In genomic region chr3:38139191-38139590, GRCh38 we compare ENCODE assay signal across 8 cellular contexts. TPM values are rescaled to one million over a fixed set of nuclear protein-coding genes. Genes with fewer than 3 reads are reported as not detected.
A peak's percentile ranks its signal among the peaks of the same experiment; 100 is the strongest.
DNase-seq lines count a peak whose midpoint lies in the region; ATAC-seq and TF ChIP-seq lines count a peak whose summit lies in the region.

No MANE protein-coding gene starts in this region.

- peak overlapping the region; percentile 91 to 100 (median 98) for H3K4me3 Mint-ChIP-seq in CD4-positive, alpha-beta memory T cell
- peak overlapping the region; percentile 95 for H3K4me3 Mint-ChIP-seq in endothelial cell (ENCODE audit: unreplicated experiment)

- peak overlapping the region; percentile 94 for H3K9ac ChIP-seq in OCI-LY3 (ENCODE audit: low read length)

- peaks cover 13% of the 10 kb centered on the region for H3K36me3 ChIP-seq in CD4-positive, alpha-beta memory T cell (ENCODE audit: insufficient read depth, low read length)
- peaks cover 32% of the 10 kb centered on the region for H3K36me3 ChIP-seq in OCI-LY3 (replicated peaks; ENCODE audit: low read depth, low read length)

- H3K27ac Mint-ChIP-seq in CD4-positive, alpha-beta memory T cell: peak overlapping the region; percentile 88 to 100 (median 98)
- H3K27ac Mint-ChIP-seq in endothelial cell (ENCODE audit: unreplicated experiment): peak overlapping the region; percentile 18

- H3K4me2 ChIP-seq in OCI-LY3 (ENCODE audit: low read length): peak overlapping the region; percentile 91

- no peak for DNase-seq in CD4-positive, alpha-beta memory T cell
- DNase-seq in endothelial cell (ENCODE audit: low spot score): no peak
- DNase-seq in omental fat pad (ENCODE audit: low spot score): peak; percentile 20
- no peak for DNase-seq in GM10248 (ENCODE audit: extremely low spot score)
- no peak for DNase-seq in COLO829 (ENCODE audit: low spot score)
- DNase-seq in NAMALWA (ENCODE audit: low spot score): no peak

- POLR2A ChIA-PET in CD4-positive, alpha-beta memory T cell (lab: Charles Lee; ENCODE audit: partially characterized antibody): interaction anchor here (0.8 to 8.4 kb wide), 7 partner anchors 9 to 100 kb away, joined by 3 to 255 read pairs (median 7); partner anchors contain the start of genes DLEC1 and OXSR1
- POLR2A ChIA-PET in GM10248 (lab: Yijun Ruan, JAX): no interaction called here

- H3K27me3 ChIP-seq in CD4-positive, alpha-beta memory T cell (ENCODE audit: insufficient read depth, low read length): no peaks in the 10 kb centered on the region
- no peaks in the 10 kb centered on the region for H3K27me3 ChIP-seq in OCI-LY3 (ENCODE audit: low read depth, low read length)

- peaks cover 56% of the 10 kb centered on the region for H3K4me1 ChIP-seq in CD4-positive, alpha-beta memory T cell (ENCODE audit: insufficient read depth, low read length)
- H3K4me1 ChIP-seq in OCI-LY3 (ENCODE audit: low read length): peaks cover 38% of the 10 kb centered on the region

- peak overlapping the region; percentile 86 for H3K27ac ChIP-seq in CD4-positive, alpha-beta memory T cell (ENCODE audit: low read depth, low read length)
- peak overlapping the region; percentile 72 for H3K27ac ChIP-seq in OCI-LY3 (ENCODE audit: low read length)

- H3K79me2 ChIP-seq in OCI-LY3 (ENCODE audit: low read length): peaks cover 54% of the 10 kb centered on the region

- intact Hi-C loops in CD4-positive, alpha-beta memory T cell (cut with micrococcal nuclease): loop anchor here (5.0 to 10.0 kb wide), 4 partner anchors 73 to 1266 kb away; partner anchors contain the start of genes ACVR2B, RPSA and XYLB

- CTCF ChIA-PET in CD4-positive, alpha-beta memory T cell (lab: Charles Lee; ENCODE audit: partially characterized antibody): interaction anchor here (1.4 kb wide), 1 partner anchor 26 kb away, joined by 5 read pairs; the partner anchor contains the start of gene OXSR1
- CTCF ChIA-PET in GM10248 (lab: Yijun Ruan, JAX): interaction anchor here (1.0 to 5.5 kb wide), 6 partner anchors 14 to 159 kb away, joined by 3 to 30 read pairs (median 5); partner anchors contain the start of gene OXSR1

- ATAC-seq in omental fat pad (ENCODE audit: low FRiP score) (no peak), HG03039 (IDR thresholded peaks at IDR 0.05; ENCODE audit: unreplicated experiment) (no peak)

- peaks cover 40 to 74% (median 56%) of the 10 kb centered on the region in 4 donors for H3K4me1 Mint-ChIP-seq in CD4-positive, alpha-beta memory T cell
- peaks cover 34% of the 10 kb centered on the region for H3K4me1 Mint-ChIP-seq in endothelial cell (ENCODE audit: unreplicated experiment)

- H2AFZ ChIP-seq in OCI-LY3 (ENCODE audit: low read depth, low read length): peak overlapping the region; percentile 75; the same call in 1 of the 2 replicates

- no peaks in the 10 kb centered on the region for H3K27me3 Mint-ChIP-seq in CD4-positive, alpha-beta memory T cell
- peaks cover 16% of the 10 kb centered on the region for H3K27me3 Mint-ChIP-seq in endothelial cell (ENCODE audit: unreplicated experiment)

- H3K9me3 Mint-ChIP-seq in CD4-positive, alpha-beta memory T cell: no peaks in the 10 kb centered on the region
- no peaks in the 10 kb centered on the region for H3K9me3 Mint-ChIP-seq in endothelial cell (ENCODE audit: unreplicated experiment)

- no peak for TF ChIP-seq CTCF in OCI-LY3 (IDR thresholded peaks at IDR 0.05; ENCODE audit: low read depth, low read length)
- no peak for TF ChIP-seq CTCF in endothelial cell (IDR thresholded peaks at IDR 0.05; ENCODE audit: unreplicated experiment)
- no peak for TF ChIP-seq CTCF in omental fat pad (IDR thresholded peaks at IDR 0.05)
- no peak for TF ChIP-seq CTCF in GM10248 (IDR thresholded peaks at IDR 0.05; ENCODE audit: control extremely low read depth, extremely low read depth, low read depth, missing control alignments)

- H3K9me3 ChIP-seq in CD4-positive, alpha-beta memory T cell (ENCODE audit: control insufficient read depth in 1 of 2, low read length in 2 of 2): no peaks in the 10 kb centered on the region
- H3K9me3 ChIP-seq in OCI-LY3 (ENCODE audit: insufficient read depth, low read length): no peaks in the 10 kb centered on the region

- peaks cover 14 to 67% of the 10 kb centered on the region in 2 donors for H3K36me3 Mint-ChIP-seq in CD4-positive, alpha-beta memory T cell
- peaks cover 20% of the 10 kb centered on the region for H3K36me3 Mint-ChIP-seq in endothelial cell (ENCODE audit: low read depth, unreplicated experiment)

- H3K4me3 ChIP-seq in CD4-positive, alpha-beta memory T cell (ENCODE audit: low read length in 2 of 2): peak overlapping the region; percentile 92 to 95
- H3K4me3 ChIP-seq in OCI-LY3 (ENCODE audit: low read length): peak overlapping the region; percentile 87

- H4K20me1 ChIP-seq in OCI-LY3 (ENCODE audit: insufficient read depth, low read length): peaks cover 8% of the 10 kb centered on the region; the same call in 1 of the 2 replicates

RNA-seq across cellular contexts. Expression of gene MYD88, which starts 0.7 kb away (rescaled TPM):
- total RNA-seq in CD4-positive, alpha-beta memory T cell: 10 to 100 TPM; 50.5 to 57.4 TPM
- polyA plus RNA-seq in CD4-positive, alpha-beta memory T cell: 100 to 1,000 TPM; 104 to 129 TPM
- total RNA-seq in endothelial cell (ENCODE audit: unreplicated experiment) (51.0 TPM), omental fat pad (10 to 100 TPM; 37.6 to 78.0 (median 53.6) TPM)

RNA-seq across cellular contexts. Expression of gene ACAA1, which starts 2.3 kb away (rescaled TPM):
- 10 to 100 TPM; 78.7 to 82.8 TPM for total RNA-seq in CD4-positive, alpha-beta memory T cell
- 10 to 100 TPM; 52.4 to 76.3 TPM for polyA plus RNA-seq in CD4-positive, alpha-beta memory T cell
- total RNA-seq in endothelial cell (ENCODE audit: unreplicated experiment) (71.9 TPM), omental fat pad (10 to 100 TPM; 48.1 to 69.5 (median 62.5) TPM)

RNA-seq across cellular contexts. Expression of gene OXSR1, which starts 26.1 kb away (rescaled TPM):
- 10 to 100 TPM; 39.6 to 43.9 TPM for total RNA-seq in CD4-positive, alpha-beta memory T cell
- polyA plus RNA-seq in CD4-positive, alpha-beta memory T cell: 10 to 100 TPM; 13.3 to 18.0 TPM
- total RNA-seq in endothelial cell (ENCODE audit: unreplicated experiment) (36.0 TPM), omental fat pad (10 to 100 TPM; 29.8 to 51.7 (median 45.5) TPM)
